13 cellular contexts compared by ENCODE assay signal in genomic region chr7:37149019-37149814, GRCh38.
DNase-seq lines count a peak whose midpoint lies in the region; ATAC-seq and TF ChIP-seq lines count a peak whose summit lies in the region.
"Had no signal": no experiment of that assay in that cellular context is flagged by ENCODE, and none has a peak within 500 bp of the region (broad histone marks: within the 10 kb centered on the region; RNA-seq: fewer than 3 reads in every experiment).

No MANE protein-coding gene starts in this region.

- TF ChIP-seq POLR2A in erythroblast (IDR thresholded peaks at IDR 0.05; ENCODE audit: low read length), result no peak

- no peaks in the 10 kb centered on the region for H3K9me3 ChIP-seq in upper lobe of right lung
- H3K9me3 ChIP-seq: heart right ventricle, lower lobe of right lung had no signal

- no peaks in the 10 kb centered on the region for H3K27me3 ChIP-seq in upper lobe of right lung
- H3K27me3 ChIP-seq: heart right ventricle had no signal

- H3K36me3 ChIP-seq in upper lobe of right lung, result no peaks in the 10 kb centered on the region

- H3K27ac ChIP-seq in upper lobe of right lung, result no peak overlapping the region
- H3K27ac ChIP-seq: heart right ventricle, lower lobe of right lung had no signal

- no peak for TF ChIP-seq CTCF in upper lobe of right lung (IDR thresholded peaks at IDR 0.05)

- intact Hi-C loops in upper lobe of right lung (cut with DNase I), result no loop called here

- H3K4me3 ChIP-seq in upper lobe of right lung, result no peak overlapping the region
- H3K4me3 ChIP-seq: heart right ventricle, lower lobe of right lung had no signal

- no peaks in the 10 kb centered on the region for H3K4me1 ChIP-seq in upper lobe of right lung
- H3K4me1 ChIP-seq: lower lobe of right lung had no signal

- ATAC-seq in GM18858 (IDR thresholded peaks at IDR 0.05; ENCODE audit: unreplicated experiment) (peak; percentile 61), GM21825 (IDR thresholded peaks at IDR 0.05; ENCODE audit: unreplicated experiment) (peak; percentile 68), upper lobe of right lung (no peak)
- ATAC-seq: activated CD8-positive, alpha-beta memory T cell treated with anti-CD3 and anti-CD28 coated beads, Interleukin-2, amount 10 ng/mL, durations not matched to agents 7 days and 5 days; stimulated activated naive CD8-positive, alpha-beta T cell treated with anti-CD3 and anti-CD28 coated beads, Interleukin-15, Interleukin-2, amounts not matched to agents 100 U/mL and 50 U/mL, for 24 hours had no signal

- peak; percentile 46 for DNase-seq in NCI-H1694 treated with DMSO at 0.1 percent for 48 hours (lab: John Stamatoyannopoulos, UW)
- DNase-seq in myocyte (ENCODE audit: low read depth), result peak; percentile 33
- DNase-seq in upper lobe of right lung, result no peak
- DNase-seq in erythroblast (lab: John Stamatoyannopoulos, UW), result no peak
- DNase-seq in NCI-H748 (lab: John Stamatoyannopoulos, UW; ENCODE audit: unreplicated experiment), result no peak
- DNase-seq in GM03348 (ENCODE audit: low spot score), result no peak
- DNase-seq: activated CD8-positive, alpha-beta memory T cell treated with anti-CD3 and anti-CD28 coated beads, Interleukin-2, amount 10 ng/mL, durations not matched to agents 7 days and 5 days; heart right ventricle; lower lobe of right lung; stimulated activated CD4-positive, alpha-beta T cell treated with anti-CD3 and anti-CD28 coated beads, Interleukin-2, amount 100 ng/mL, for 24 hours; stimulated activated naive CD8-positive, alpha-beta T cell treated with anti-CD3 and anti-CD28 coated beads, Interleukin-15, Interleukin-2, amounts not matched to agents 100 U/mL and 50 U/mL, for 24 hours had no signal

Comparison
In these comparisons a context has a peak if more than half of its experiments do, and no peak if none do; other contexts are left out.
1. DNase-seq: peak in NCI-H1694 treated with DMSO at 0.1 percent for 48 hours (single experiment) and myocyte (single experiment); none in upper lobe of right lung (single experiment), erythroblast (0 of 2), NCI-H748 (single experiment) and GM03348 (single experiment).